Comparison of ENCODE assay signal across 8 cellular contexts in genomic region chrX:43557792-43558191, GRCh38.
DNase-seq lines count a peak whose midpoint lies in the region; ATAC-seq and TF ChIP-seq lines count a peak whose summit lies in the region.

No MANE protein-coding gene starts in this region.

- no peaks in the 10 kb centered on the region for H3K36me3 Mint-ChIP-seq in activated T-helper 1 cell treated with anti-CD3 and anti-CD28 coated beads, Interleukin-12 subunit alpha, Interleukin-12 subunit beta, Interleukin-2, Interleukin-4 antibody, amounts not matched to agents 30 ng/mL and 10 ng/mL and 1 ng/mL, durations not matched to agents 14 hours and 24 hours and 36 hours (ENCODE audit: low read depth)
- no peaks in the 10 kb centered on the region for H3K36me3 Mint-ChIP-seq in osteocyte (ENCODE audit: unreplicated experiment)

- H3K27me3 ChIP-seq in upper lobe of right lung = no peaks in the 10 kb centered on the region

- H3K9me3 ChIP-seq in upper lobe of right lung = no peaks in the 10 kb centered on the region

- H3K4me3 Mint-ChIP-seq in activated T-helper 1 cell treated with anti-CD3 and anti-CD28 coated beads, Interleukin-12 subunit alpha, Interleukin-12 subunit beta, Interleukin-2, Interleukin-4 antibody, amounts not matched to agents 30 ng/mL and 10 ng/mL and 1 ng/mL, durations not matched to agents 14 hours and 24 hours and 36 hours = no peak overlapping the region
- H3K4me3 Mint-ChIP-seq in osteocyte (ENCODE audit: unreplicated experiment) = no peak overlapping the region

- no peaks in the 10 kb centered on the region for H3K9me3 Mint-ChIP-seq in activated T-helper 1 cell treated with anti-CD3 and anti-CD28 coated beads, Interleukin-12 subunit alpha, Interleukin-12 subunit beta, Interleukin-2, Interleukin-4 antibody, amounts not matched to agents 30 ng/mL and 10 ng/mL and 1 ng/mL, durations not matched to agents 14 hours and 24 hours and 36 hours
- H3K9me3 Mint-ChIP-seq in osteocyte (ENCODE audit: unreplicated experiment) = peaks cover 5% of the 10 kb centered on the region

- no peak overlapping the region for H3K27ac Mint-ChIP-seq in activated T-helper 1 cell treated with anti-CD3 and anti-CD28 coated beads, Interleukin-12 subunit alpha, Interleukin-12 subunit beta, Interleukin-2, Interleukin-4 antibody, amounts not matched to agents 30 ng/mL and 10 ng/mL and 1 ng/mL, durations not matched to agents 14 hours and 24 hours and 36 hours
- H3K27ac Mint-ChIP-seq in osteocyte (ENCODE audit: unreplicated experiment) = no peak overlapping the region

- H3K36me3 ChIP-seq in upper lobe of right lung = no peaks in the 10 kb centered on the region

- DNase-seq in ELF-1 (ENCODE audit: low read depth, low spot score) (peak; percentile 52), HS-5 (ENCODE audit: low read depth) (peak; percentile 34), RKO (ENCODE audit: low spot score) (peak; percentile 69), fibroblast of the conjunctiva (ENCODE audit: low read depth) (peak; percentile 37), osteocyte (ENCODE audit: extremely low spot score, unreplicated experiment) (no peak), upper lobe of right lung (no peak), HuH-7 (ENCODE audit: low spot score) (no peak)
- peak; percentile 20 for DNase-seq in activated T-helper 1 cell treated with anti-CD3 and anti-CD28 coated beads, Interleukin-12 subunit alpha, Interleukin-12 subunit beta, Interleukin-2, Interleukin-4 antibody, amounts not matched to agents 30 ng/mL and 10 ng/mL and 1 ng/mL, durations not matched to agents 14 hours and 24 hours and 36 hours (ENCODE audit: low spot score)

- H3K27ac ChIP-seq in upper lobe of right lung = no peak overlapping the region

- H3K4me1 ChIP-seq in upper lobe of right lung = no peaks in the 10 kb centered on the region

- no peaks in the 10 kb centered on the region for H3K4me1 Mint-ChIP-seq in activated T-helper 1 cell treated with anti-CD3 and anti-CD28 coated beads, Interleukin-12 subunit alpha, Interleukin-12 subunit beta, Interleukin-2, Interleukin-4 antibody, amounts not matched to agents 30 ng/mL and 10 ng/mL and 1 ng/mL, durations not matched to agents 14 hours and 24 hours and 36 hours (ENCODE audit: low read depth)
- no peaks in the 10 kb centered on the region for H3K4me1 Mint-ChIP-seq in osteocyte (ENCODE audit: unreplicated experiment)

- no peak overlapping the region for H3K4me3 ChIP-seq in upper lobe of right lung

- peak; percentile 70 for TF ChIP-seq CTCF in osteocyte (IDR thresholded peaks at IDR 0.05)
- TF ChIP-seq CTCF in upper lobe of right lung (IDR thresholded peaks at IDR 0.05) = peak; percentile 59

- ATAC-seq in upper lobe of right lung = peak; percentile 70

- H3K27me3 Mint-ChIP-seq in activated T-helper 1 cell treated with anti-CD3 and anti-CD28 coated beads, Interleukin-12 subunit alpha, Interleukin-12 subunit beta, Interleukin-2, Interleukin-4 antibody, amounts not matched to agents 30 ng/mL and 10 ng/mL and 1 ng/mL, durations not matched to agents 14 hours and 24 hours and 36 hours (ENCODE audit: insufficient read depth) = peaks cover 4% of the 10 kb centered on the region
- no peaks in the 10 kb centered on the region for H3K27me3 Mint-ChIP-seq in osteocyte (ENCODE audit: unreplicated experiment)

- intact Hi-C loops in activated T-helper 1 cell treated with anti-CD3 and anti-CD28 coated beads, Interleukin-12 subunit alpha, Interleukin-12 subunit beta, Interleukin-2, Interleukin-4 antibody, amounts not matched to agents 30 ng/mL and 10 ng/mL and 1 ng/mL, durations not matched to agents 14 hours and 24 hours and 36 hours (cut with micrococcal nuclease) = loop anchor here (1.0 to 5.0 kb wide), 3 partner anchors 1760 to 2000 kb away; no protein-coding TSS in a partner anchor
- intact Hi-C loops in upper lobe of right lung (cut with DNase I) = no loop called here

Comparison
In these comparisons a context has a peak if more than half of its experiments do, and no peak if none do; other contexts are left out.
1. DNase-seq: peak in ELF-1 (single experiment), HS-5 (single experiment), RKO (single experiment), activated T-helper 1 cell treated with anti-CD3 and anti-CD28 coated beads, Interleukin-12 subunit alpha, Interleukin-12 subunit beta, Interleukin-2, Interleukin-4 antibody, amounts not matched to agents 30 ng/mL and 10 ng/mL and 1 ng/mL, durations not matched to agents 14 hours and 24 hours and 36 hours (single experiment) and fibroblast of the conjunctiva (single experiment); none in osteocyte (single experiment), upper lobe of right lung (single experiment) and HuH-7 (single experiment).